Comparison of ENCODE assay signal across 1 cellular context in the genomic region with DNA sequence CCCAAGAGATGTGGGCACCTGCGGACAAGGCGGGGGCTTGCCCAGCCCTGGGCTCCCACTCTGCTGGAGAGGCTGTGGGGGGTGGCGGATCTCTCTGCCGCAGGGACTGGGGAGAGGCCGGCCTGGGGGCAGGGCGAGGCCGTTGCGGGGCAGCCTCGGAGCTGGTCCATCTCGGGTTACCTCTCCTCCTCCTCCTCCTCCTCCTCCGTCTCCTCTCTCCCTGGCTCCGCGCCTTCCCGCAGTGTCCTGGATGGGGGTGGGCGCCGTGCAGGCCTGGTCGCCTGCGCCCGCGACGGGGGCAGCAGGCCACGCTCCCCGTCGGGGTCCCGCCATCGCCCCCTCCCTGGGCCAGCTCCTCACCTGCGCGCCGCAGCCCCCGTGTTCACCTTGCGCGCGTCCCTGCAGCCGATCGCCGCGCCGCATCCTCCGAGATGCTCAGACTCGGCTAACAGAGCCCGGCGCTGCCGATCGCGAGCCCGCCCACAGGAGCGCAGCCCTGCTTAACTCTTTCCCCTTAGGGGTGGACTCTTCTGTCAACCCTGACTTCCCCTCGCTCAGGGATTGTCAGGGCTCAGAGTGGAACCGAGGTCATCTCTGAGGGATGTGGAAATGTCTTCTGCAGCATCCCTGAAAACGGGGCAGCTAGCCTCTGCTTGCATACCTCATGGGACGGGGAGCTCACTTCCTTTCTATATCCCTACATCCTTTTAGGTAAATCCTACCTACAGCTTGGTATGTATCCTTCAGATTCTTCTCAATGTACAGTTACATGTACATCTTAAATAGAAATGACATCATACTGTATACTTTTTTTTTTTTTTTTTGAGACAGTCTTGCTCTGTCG.
TF ChIP-seq lines count a peak whose summit lies in the region.

A gene (minus strand): TSS at position 447 of the 844 bp plus-strand sequence. CDS start 2,293 bp downstream, outside the sequence.

TF ChIP-seq in GM12878, 131 proteins besides CTCF, POLR2A, EP300 and RAD21 (continued from another document):
- TF ChIP-seq, protein P1, sequence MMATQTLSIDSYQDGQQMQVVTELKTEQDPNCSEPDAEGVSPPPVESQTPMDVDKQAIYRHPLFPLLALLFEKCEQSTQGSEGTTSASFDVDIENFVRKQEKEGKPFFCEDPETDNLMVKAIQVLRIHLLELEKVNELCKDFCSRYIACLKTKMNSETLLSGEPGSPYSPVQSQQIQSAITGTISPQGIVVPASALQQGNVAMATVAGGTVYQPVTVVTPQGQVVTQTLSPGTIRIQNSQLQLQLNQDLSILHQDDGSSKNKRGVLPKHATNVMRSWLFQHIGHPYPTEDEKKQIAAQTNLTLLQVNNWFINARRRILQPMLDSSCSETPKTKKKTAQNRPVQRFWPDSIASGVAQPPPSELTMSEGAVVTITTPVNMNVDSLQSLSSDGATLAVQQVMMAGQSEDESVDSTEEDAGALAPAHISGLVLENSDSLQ (IDR thresholded peaks at IDR 0.05) = 0 out of 2 replicates have a peak, but pooled peaks have one; percentile 8
- TF ChIP-seq MXI1 (IDR thresholded peaks at IDR 0.05; ENCODE audit: low read depth, low read length) (peak; percentile 38; the same call in 1 of the 2 replicates), ESRRA (IDR thresholded peaks at IDR 0.05; ENCODE audit: low read length) (0 out of 2 replicates have a peak, but pooled peaks have one; percentile 27), NFXL1 (IDR thresholded peaks at IDR 0.05; ENCODE audit: borderline replicate concordance) (no peak), SPI1 (IDR thresholded peaks at IDR 0.05; ENCODE audit: borderline replicate concordance, insufficient read depth, low read depth, low read length) (peak; percentile 11; the same call in 1 of the 2 replicates), YY1 (IDR thresholded peaks at IDR 0.05; ENCODE audit: low read depth, low read length) (peak; percentile 76), PAX8 (IDR thresholded peaks at IDR 0.05) (no peak), SRF (IDR thresholded peaks at IDR 0.05; ENCODE audit: low read depth in 2 of 2, low read length in 2 of 2) (peak; percentile 83 to 98), LARP7 (IDR thresholded peaks at IDR 0.05) (peak; percentile 82; the same call in 1 of the 2 replicates), POU2F2 (IDR thresholded peaks at IDR 0.05; ENCODE audit: borderline replicate concordance, low read depth, low read length) (peak; percentile 7; the same call in 1 of the 3 replicates), ZNF274 (IDR thresholded peaks at IDR 0.05; ENCODE audit: insufficient read depth, insufficient read length) (no peak), SP1 (IDR thresholded peaks at IDR 0.05; ENCODE audit: low read depth, low read length) (no peak), HCFC1 (IDR thresholded peaks at IDR 0.05; ENCODE audit: low read length) (peak; percentile 43; the same call in 1 of the 2 replicates), SIN3A (IDR thresholded peaks at IDR 0.05; ENCODE audit: low read depth, low read length) (no peak), CBFB (IDR thresholded peaks at IDR 0.05; ENCODE audit: low read depth) (0 out of 2 replicates have a peak, but pooled peaks have one; percentile 27), BHLHE40 (IDR thresholded peaks at IDR 0.05; ENCODE audit: borderline replicate concordance in 1 of 2, low read depth in 2 of 2, low read length in 1 of 2) (peak in 1 of 2 experiments; percentile 65; a peak in 2 of 4 replicates), MYC (IDR thresholded peaks at IDR 0.05; ENCODE audit: insufficient read depth, insufficient read length, insufficient replicate concordance, low read length, severe bottlenecking) (no peak), IKZF1 (conservative IDR thresholded peaks at IDR 0.05) (peak; percentile 59), CHD4 (IDR thresholded peaks at IDR 0.05) (0 out of 2 replicates have a peak, but pooled peaks have one; percentile 87), RUNX3 (IDR thresholded peaks at IDR 0.05; ENCODE audit: low read length) (peak; percentile 14), RCOR1 (conservative IDR thresholded peaks at IDR 0.05; ENCODE audit: low read depth, low read length) (peak; percentile 36; the same call in 1 of the 2 replicates)
- TF ChIP-seq, protein P2, sequence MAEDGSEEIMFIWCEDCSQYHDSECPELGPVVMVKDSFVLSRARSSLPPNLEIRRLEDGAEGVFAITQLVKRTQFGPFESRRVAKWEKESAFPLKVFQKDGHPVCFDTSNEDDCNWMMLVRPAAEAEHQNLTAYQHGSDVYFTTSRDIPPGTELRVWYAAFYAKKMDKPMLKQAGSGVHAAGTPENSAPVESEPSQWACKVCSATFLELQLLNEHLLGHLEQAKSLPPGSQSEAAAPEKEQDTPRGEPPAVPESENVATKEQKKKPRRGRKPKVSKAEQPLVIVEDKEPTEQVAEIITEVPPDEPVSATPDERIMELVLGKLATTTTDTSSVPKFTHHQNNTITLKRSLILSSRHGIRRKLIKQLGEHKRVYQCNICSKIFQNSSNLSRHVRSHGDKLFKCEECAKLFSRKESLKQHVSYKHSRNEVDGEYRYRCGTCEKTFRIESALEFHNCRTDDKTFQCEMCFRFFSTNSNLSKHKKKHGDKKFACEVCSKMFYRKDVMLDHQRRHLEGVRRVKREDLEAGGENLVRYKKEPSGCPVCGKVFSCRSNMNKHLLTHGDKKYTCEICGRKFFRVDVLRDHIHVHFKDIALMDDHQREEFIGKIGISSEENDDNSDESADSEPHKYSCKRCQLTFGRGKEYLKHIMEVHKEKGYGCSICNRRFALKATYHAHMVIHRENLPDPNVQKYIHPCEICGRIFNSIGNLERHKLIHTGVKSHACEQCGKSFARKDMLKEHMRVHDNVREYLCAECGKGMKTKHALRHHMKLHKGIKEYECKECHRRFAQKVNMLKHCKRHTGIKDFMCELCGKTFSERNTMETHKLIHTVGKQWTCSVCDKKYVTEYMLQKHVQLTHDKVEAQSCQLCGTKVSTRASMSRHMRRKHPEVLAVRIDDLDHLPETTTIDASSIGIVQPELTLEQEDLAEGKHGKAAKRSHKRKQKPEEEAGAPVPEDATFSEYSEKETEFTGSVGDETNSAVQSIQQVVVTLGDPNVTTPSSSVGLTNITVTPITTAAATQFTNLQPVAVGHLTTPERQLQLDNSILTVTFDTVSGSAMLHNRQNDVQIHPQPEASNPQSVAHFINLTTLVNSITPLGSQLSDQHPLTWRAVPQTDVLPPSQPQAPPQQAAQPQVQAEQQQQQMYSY (CRISPR knock-in tag; IDR thresholded peaks at IDR 0.05) = no peak
- TF ChIP-seq, protein P3, sequence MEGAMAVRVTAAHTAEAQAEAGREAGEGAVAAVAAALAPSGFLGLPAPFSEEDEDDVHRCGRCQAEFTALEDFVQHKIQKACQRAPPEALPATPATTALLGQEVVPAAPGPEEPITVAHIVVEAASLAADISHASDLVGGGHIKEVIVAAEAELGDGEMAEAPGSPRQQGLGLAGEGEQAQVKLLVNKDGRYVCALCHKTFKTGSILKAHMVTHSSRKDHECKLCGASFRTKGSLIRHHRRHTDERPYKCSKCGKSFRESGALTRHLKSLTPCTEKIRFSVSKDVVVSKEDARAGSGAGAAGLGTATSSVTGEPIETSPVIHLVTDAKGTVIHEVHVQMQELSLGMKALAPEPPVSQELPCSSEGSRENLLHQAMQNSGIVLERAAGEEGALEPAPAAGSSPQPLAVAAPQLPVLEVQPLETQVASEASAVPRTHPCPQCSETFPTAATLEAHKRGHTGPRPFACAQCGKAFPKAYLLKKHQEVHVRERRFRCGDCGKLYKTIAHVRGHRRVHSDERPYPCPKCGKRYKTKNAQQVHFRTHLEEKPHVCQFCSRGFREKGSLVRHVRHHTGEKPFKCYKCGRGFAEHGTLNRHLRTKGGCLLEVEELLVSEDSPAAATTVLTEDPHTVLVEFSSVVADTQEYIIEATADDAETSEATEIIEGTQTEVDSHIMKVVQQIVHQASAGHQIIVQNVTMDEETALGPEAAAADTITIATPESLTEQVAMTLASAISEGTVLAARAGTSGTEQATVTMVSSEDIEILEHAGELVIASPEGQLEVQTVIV (IDR thresholded peaks at IDR 0.05; ENCODE audit: borderline replicate concordance, partially characterized antibody) = no peak
- TF ChIP-seq, protein P4, sequence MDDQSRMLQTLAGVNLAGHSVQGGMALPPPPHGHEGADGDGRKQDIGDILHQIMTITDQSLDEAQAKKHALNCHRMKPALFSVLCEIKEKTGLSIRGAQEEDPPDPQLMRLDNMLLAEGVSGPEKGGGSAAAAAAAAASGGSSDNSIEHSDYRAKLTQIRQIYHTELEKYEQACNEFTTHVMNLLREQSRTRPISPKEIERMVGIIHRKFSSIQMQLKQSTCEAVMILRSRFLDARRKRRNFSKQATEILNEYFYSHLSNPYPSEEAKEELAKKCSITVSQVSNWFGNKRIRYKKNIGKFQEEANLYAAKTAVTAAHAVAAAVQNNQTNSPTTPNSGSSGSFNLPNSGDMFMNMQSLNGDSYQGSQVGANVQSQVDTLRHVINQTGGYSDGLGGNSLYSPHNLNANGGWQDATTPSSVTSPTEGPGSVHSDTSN (IDR thresholded peaks at IDR 0.05; ENCODE audit: insufficient replicate concordance, low read depth, low read length) = no peak
- TF ChIP-seq, protein P5, sequence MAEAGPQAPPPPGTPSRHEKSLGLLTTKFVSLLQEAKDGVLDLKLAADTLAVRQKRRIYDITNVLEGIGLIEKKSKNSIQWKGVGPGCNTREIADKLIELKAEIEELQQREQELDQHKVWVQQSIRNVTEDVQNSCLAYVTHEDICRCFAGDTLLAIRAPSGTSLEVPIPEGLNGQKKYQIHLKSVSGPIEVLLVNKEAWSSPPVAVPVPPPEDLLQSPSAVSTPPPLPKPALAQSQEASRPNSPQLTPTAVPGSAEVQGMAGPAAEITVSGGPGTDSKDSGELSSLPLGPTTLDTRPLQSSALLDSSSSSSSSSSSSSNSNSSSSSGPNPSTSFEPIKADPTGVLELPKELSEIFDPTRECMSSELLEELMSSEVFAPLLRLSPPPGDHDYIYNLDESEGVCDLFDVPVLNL (IDR thresholded peaks at IDR 0.05; ENCODE audit: low read depth, low read length) = no peak
- TF ChIP-seq, protein P6, sequence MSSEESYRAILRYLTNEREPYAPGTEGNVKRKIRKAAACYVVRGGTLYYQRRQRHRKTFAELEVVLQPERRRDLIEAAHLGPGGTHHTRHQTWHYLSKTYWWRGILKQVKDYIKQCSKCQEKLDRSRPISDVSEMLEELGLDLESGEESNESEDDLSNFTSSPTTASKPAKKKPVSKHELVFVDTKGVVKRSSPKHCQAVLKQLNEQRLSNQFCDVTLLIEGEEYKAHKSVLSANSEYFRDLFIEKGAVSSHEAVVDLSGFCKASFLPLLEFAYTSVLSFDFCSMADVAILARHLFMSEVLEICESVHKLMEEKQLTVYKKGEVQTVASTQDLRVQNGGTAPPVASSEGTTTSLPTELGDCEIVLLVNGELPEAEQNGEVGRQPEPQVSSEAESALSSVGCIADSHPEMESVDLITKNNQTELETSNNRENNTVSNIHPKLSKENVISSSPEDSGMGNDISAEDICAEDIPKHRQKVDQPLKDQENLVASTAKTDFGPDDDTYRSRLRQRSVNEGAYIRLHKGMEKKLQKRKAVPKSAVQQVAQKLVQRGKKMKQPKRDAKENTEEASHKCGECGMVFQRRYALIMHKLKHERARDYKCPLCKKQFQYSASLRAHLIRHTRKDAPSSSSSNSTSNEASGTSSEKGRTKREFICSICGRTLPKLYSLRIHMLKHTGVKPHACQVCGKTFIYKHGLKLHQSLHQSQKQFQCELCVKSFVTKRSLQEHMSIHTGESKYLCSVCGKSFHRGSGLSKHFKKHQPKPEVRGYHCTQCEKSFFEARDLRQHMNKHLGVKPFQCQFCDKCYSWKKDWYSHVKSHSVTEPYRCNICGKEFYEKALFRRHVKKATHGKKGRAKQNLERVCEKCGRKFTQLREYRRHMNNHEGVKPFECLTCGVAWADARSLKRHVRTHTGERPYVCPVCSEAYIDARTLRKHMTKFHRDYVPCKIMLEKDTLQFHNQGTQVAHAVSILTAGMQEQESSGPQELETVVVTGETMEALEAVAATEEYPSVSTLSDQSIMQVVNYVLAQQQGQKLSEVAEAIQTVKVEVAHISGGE (CRISPR knock-in tag; IDR thresholded peaks at IDR 0.05) = no peak
- TF ChIP-seq, protein P7, sequence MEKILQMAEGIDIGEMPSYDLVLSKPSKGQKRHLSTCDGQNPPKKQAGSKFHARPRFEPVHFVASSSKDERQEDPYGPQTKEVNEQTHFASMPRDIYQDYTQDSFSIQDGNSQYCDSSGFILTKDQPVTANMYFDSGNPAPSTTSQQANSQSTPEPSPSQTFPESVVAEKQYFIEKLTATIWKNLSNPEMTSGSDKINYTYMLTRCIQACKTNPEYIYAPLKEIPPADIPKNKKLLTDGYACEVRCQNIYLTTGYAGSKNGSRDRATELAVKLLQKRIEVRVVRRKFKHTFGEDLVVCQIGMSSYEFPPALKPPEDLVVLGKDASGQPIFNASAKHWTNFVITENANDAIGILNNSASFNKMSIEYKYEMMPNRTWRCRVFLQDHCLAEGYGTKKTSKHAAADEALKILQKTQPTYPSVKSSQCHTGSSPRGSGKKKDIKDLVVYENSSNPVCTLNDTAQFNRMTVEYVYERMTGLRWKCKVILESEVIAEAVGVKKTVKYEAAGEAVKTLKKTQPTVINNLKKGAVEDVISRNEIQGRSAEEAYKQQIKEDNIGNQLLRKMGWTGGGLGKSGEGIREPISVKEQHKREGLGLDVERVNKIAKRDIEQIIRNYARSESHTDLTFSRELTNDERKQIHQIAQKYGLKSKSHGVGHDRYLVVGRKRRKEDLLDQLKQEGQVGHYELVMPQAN (conservative IDR thresholded peaks at IDR 0.05) = peak; percentile 74; the same call in 1 of the 2 replicates
- TF ChIP-seq, protein P8, sequence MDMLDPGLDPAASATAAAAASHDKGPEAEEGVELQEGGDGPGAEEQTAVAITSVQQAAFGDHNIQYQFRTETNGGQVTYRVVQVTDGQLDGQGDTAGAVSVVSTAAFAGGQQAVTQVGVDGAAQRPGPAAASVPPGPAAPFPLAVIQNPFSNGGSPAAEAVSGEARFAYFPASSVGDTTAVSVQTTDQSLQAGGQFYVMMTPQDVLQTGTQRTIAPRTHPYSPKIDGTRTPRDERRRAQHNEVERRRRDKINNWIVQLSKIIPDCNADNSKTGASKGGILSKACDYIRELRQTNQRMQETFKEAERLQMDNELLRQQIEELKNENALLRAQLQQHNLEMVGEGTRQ (IDR thresholded peaks at IDR 0.05; ENCODE audit: borderline replicate concordance, low read depth, low read length) = no peak
TF ChIP-seq in GM12878: peak in this region for 38.
